ENCODE assay signal across 1 cellular context in the genomic region with DNA sequence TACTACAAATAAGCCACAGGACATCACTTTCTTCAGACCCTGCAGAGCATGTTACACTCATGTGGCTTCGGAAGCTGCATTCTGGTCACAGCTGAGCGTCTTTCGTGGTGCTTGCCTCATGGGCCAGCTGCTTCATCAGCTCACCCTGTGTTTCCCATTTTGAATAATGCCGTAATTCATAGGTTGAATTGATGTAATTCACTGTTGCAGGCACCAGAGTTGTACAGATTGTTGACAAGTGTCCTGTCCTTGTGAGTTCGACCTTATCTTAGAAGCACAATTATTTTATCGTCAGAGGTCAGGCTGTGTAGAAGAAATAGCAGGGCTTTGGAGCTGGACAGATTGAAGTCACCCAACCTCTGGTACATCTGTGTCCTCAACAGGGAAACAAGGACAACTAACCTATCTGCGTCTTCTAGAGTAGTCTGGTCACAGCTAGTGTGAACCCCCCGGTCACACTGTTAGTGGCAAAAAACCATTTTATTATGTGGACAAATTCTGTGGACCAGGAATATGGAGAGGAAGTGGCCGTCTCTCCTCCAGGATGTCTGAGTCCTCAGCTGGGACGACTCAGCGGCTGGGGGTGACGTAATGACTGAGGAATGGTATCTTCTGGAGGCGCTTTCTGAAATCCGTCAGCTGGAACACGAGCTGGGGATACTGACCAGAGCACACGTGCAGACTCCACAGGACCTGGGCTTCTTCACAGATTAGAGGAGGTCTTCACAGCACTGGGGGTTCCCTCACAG.
TF ChIP-seq lines count a peak whose summit lies in the region.

No MANE protein-coding gene starts in this region.

TF ChIP-seq in K562, 482 proteins besides CTCF, POLR2A, EP300 and RAD21 (continued from another document and continues in another):
- TF ChIP-seq, protein P1, sequence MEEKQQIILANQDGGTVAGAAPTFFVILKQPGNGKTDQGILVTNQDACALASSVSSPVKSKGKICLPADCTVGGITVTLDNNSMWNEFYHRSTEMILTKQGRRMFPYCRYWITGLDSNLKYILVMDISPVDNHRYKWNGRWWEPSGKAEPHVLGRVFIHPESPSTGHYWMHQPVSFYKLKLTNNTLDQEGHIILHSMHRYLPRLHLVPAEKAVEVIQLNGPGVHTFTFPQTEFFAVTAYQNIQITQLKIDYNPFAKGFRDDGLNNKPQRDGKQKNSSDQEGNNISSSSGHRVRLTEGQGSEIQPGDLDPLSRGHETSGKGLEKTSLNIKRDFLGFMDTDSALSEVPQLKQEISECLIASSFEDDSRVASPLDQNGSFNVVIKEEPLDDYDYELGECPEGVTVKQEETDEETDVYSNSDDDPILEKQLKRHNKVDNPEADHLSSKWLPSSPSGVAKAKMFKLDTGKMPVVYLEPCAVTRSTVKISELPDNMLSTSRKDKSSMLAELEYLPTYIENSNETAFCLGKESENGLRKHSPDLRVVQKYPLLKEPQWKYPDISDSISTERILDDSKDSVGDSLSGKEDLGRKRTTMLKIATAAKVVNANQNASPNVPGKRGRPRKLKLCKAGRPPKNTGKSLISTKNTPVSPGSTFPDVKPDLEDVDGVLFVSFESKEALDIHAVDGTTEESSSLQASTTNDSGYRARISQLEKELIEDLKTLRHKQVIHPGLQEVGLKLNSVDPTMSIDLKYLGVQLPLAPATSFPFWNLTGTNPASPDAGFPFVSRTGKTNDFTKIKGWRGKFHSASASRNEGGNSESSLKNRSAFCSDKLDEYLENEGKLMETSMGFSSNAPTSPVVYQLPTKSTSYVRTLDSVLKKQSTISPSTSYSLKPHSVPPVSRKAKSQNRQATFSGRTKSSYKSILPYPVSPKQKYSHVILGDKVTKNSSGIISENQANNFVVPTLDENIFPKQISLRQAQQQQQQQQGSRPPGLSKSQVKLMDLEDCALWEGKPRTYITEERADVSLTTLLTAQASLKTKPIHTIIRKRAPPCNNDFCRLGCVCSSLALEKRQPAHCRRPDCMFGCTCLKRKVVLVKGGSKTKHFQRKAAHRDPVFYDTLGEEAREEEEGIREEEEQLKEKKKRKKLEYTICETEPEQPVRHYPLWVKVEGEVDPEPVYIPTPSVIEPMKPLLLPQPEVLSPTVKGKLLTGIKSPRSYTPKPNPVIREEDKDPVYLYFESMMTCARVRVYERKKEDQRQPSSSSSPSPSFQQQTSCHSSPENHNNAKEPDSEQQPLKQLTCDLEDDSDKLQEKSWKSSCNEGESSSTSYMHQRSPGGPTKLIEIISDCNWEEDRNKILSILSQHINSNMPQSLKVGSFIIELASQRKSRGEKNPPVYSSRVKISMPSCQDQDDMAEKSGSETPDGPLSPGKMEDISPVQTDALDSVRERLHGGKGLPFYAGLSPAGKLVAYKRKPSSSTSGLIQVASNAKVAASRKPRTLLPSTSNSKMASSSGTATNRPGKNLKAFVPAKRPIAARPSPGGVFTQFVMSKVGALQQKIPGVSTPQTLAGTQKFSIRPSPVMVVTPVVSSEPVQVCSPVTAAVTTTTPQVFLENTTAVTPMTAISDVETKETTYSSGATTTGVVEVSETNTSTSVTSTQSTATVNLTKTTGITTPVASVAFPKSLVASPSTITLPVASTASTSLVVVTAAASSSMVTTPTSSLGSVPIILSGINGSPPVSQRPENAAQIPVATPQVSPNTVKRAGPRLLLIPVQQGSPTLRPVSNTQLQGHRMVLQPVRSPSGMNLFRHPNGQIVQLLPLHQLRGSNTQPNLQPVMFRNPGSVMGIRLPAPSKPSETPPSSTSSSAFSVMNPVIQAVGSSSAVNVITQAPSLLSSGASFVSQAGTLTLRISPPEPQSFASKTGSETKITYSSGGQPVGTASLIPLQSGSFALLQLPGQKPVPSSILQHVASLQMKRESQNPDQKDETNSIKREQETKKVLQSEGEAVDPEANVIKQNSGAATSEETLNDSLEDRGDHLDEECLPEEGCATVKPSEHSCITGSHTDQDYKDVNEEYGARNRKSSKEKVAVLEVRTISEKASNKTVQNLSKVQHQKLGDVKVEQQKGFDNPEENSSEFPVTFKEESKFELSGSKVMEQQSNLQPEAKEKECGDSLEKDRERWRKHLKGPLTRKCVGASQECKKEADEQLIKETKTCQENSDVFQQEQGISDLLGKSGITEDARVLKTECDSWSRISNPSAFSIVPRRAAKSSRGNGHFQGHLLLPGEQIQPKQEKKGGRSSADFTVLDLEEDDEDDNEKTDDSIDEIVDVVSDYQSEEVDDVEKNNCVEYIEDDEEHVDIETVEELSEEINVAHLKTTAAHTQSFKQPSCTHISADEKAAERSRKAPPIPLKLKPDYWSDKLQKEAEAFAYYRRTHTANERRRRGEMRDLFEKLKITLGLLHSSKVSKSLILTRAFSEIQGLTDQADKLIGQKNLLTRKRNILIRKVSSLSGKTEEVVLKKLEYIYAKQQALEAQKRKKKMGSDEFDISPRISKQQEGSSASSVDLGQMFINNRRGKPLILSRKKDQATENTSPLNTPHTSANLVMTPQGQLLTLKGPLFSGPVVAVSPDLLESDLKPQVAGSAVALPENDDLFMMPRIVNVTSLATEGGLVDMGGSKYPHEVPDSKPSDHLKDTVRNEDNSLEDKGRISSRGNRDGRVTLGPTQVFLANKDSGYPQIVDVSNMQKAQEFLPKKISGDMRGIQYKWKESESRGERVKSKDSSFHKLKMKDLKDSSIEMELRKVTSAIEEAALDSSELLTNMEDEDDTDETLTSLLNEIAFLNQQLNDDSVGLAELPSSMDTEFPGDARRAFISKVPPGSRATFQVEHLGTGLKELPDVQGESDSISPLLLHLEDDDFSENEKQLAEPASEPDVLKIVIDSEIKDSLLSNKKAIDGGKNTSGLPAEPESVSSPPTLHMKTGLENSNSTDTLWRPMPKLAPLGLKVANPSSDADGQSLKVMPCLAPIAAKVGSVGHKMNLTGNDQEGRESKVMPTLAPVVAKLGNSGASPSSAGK (IDR thresholded peaks at IDR 0.05), result 0 out of 2 replicates have a peak, but pooled peaks have one; percentile 19
- TF ChIP-seq JUNB (CRISPR knock-in tag; conservative IDR thresholded peaks at IDR 0.05) (peak; percentile 31; the same call in 1 of the 2 replicates), GATAD2A (IDR thresholded peaks at IDR 0.05) (0 out of 2 replicates have a peak, but pooled peaks have one; percentile 29), PHF8 (IDR thresholded peaks at IDR 0.05; ENCODE audit: borderline replicate concordance, low read length) (no peak), FOXK2 (conservative IDR thresholded peaks at IDR 0.05 in 1 of 2, IDR thresholded peaks at IDR 0.05 in 1 of 2; ENCODE audit: low read depth in 2 of 2) (0 out of 4 replicates have a peak, but pooled peaks of 1 of the 2 experiments have one; percentile 19), FOXM1 (IDR thresholded peaks at IDR 0.05; ENCODE audit: low read depth) (0 out of 2 replicates have a peak, but pooled peaks have one; percentile 15), FOXM1 (CRISPR knock-in tag; IDR thresholded peaks at IDR 0.05; ENCODE audit: low read depth) (no peak), NCOR1 (IDR thresholded peaks at IDR 0.05) (peak; percentile 38; the same call in 1 of the 2 replicates), ARID1B (IDR thresholded peaks at IDR 0.05) (peak; percentile 64; the same call in 1 of the 2 replicates), CSDE1 (IDR thresholded peaks at IDR 0.05) (no peak), TARDBP (IDR thresholded peaks at IDR 0.05) (no peak), ATF7 (IDR thresholded peaks at IDR 0.05) (peak; percentile 98), CEBPG (CRISPR knock-in tag; IDR thresholded peaks at IDR 0.05) (peak; percentile 75), CEBPG (tag; conservative IDR thresholded peaks at IDR 0.05 in 1 of 2, IDR thresholded peaks at IDR 0.05 in 1 of 2) (no peak), NR2C1 (IDR thresholded peaks at IDR 0.05) (0 out of 2 replicates have a peak, but pooled peaks have one; percentile 17), NR2C1 (tag; IDR thresholded peaks at IDR 0.05) (no peak), FOXP1 (CRISPR knock-in tag; IDR thresholded peaks at IDR 0.05) (0 out of 2 replicates have a peak, but pooled peaks have one; percentile 50), CBFA2T3 (IDR thresholded peaks at IDR 0.05) (peak; percentile 78), CBFA2T2 (conservative IDR thresholded peaks at IDR 0.05) (peak; percentile 65), NEUROD1 (IDR thresholded peaks at IDR 0.05; ENCODE audit: borderline replicate concordance, low read depth, low read length, partially characterized antibody) (peak; percentile 13), BHLHE40 (IDR thresholded peaks at IDR 0.05; ENCODE audit: low read length) (peak; percentile 86), NUFIP1 (IDR thresholded peaks at IDR 0.05; ENCODE audit: partially characterized antibody) (no peak), C11orf30 (IDR thresholded peaks at IDR 0.05; ENCODE audit: low read depth) (no peak)
- TF ChIP-seq, protein P2, sequence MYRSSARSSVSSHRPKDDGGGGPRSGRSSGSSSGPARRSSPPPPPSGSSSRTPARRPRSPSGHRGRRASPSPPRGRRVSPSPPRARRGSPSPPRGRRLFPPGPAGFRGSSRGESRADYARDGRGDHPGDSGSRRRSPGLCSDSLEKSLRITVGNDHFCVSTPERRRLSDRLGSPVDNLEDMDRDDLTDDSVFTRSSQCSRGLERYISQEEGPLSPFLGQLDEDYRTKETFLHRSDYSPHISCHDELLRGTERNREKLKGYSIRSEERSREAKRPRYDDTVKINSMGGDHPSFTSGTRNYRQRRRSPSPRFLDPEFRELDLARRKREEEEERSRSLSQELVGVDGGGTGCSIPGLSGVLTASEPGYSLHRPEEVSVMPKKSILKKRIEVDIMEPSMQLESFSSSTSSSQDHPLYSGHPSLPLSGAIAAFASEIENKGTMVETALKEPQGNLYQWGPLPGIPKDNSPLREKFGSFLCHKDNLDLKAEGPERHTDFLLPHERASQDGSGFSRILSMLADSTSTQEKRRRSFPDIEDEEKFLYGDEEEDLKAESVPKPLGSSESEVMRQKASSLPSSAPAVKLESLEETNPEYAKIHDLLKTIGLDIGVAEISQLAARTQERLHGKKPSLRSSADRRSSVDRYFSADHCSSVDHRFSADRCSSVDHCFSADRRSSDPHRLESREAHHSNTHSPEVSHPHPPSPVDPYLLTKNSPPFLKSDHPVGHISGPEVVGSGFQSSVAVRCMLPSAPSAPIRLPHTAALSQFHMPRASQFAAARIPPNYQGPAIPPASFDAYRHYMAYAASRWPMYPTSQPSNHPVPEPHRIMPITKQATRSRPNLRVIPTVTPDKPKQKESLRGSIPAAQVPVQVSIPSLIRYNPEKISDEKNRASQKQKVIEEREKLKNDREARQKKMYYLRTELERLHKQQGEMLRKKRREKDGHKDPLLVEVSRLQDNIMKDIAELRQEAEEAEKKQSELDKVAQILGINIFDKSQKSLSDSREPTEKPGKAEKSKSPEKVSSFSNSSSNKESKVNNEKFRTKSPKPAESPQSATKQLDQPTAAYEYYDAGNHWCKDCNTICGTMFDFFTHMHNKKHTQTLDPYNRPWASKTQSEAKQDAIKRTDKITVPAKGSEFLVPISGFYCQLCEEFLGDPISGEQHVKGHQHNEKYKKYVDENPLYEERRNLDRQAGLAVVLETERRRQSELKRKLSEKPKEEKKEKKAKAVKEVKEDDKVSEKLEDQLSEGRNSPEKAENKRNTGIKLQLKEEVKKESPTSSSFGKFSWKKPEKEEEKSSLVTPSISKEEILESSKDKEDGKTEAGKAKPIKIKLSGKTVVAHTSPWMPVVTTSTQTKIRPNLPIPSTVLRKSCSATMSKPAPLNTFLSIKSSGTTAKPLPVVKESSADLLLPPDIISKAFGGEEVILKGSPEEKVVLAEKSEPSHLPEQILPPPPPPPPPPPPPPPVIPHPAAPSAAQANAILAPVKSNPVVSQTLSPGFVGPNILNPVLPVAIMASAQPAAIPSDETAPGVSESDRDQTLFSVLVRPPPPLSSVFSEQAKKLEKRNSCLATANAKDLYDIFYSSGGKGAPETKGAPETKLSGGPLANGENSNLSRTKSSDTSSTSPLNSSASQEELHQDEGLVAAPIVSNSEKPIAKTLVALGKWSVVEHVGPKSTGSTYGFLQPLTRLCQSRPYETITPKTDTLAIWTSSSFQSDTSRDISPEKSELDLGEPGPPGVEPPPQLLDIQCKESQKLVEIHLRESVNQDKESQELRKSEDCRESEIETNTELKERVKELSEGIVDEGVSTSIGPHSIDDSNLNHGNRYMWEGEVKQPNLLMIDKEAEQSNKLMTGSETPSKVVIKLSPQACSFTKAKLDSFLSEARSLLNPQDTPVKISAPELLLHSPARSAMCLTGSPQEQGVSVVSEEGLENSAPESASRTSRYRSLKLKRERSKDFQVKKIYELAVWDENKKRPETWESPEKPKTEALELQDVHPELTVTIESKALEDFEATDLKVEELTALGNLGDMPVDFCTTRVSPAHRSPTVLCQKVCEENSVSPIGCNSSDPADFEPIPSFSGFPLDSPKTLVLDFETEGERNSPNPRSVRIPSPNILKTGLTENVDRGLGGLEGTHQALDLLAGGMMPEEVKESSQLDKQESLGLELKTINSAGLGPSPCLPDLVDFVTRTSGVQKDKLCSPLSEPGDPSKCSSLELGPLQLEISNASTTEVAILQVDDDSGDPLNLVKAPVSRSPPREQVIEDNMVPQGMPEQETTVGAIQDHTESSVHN (IDR thresholded peaks at IDR 0.05; ENCODE audit: borderline replicate concordance in 1 of 2, low read depth in 1 of 2), result peak in 1 of 2 experiments; percentile 90; a peak in 2 of 4 replicates
- TF ChIP-seq, protein P3, sequence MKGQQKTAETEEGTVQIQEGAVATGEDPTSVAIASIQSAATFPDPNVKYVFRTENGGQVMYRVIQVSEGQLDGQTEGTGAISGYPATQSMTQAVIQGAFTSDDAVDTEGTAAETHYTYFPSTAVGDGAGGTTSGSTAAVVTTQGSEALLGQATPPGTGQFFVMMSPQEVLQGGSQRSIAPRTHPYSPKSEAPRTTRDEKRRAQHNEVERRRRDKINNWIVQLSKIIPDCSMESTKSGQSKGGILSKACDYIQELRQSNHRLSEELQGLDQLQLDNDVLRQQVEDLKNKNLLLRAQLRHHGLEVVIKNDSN (CRISPR knock-in tag; IDR thresholded peaks at IDR 0.05), result 0 out of 2 replicates have a peak, but pooled peaks have one; percentile 6
- TF ChIP-seq, protein P4, sequence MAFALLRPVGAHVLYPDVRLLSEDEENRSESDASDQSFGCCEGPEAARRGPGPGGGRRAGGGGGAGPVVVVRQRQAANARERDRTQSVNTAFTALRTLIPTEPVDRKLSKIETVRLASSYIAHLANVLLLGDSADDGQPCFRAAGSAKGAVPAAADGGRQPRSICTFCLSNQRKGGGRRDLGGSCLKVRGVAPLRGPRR (CRISPR knock-in tag; IDR thresholded peaks at IDR 0.05), result no peak
- TF ChIP-seq, protein P5, sequence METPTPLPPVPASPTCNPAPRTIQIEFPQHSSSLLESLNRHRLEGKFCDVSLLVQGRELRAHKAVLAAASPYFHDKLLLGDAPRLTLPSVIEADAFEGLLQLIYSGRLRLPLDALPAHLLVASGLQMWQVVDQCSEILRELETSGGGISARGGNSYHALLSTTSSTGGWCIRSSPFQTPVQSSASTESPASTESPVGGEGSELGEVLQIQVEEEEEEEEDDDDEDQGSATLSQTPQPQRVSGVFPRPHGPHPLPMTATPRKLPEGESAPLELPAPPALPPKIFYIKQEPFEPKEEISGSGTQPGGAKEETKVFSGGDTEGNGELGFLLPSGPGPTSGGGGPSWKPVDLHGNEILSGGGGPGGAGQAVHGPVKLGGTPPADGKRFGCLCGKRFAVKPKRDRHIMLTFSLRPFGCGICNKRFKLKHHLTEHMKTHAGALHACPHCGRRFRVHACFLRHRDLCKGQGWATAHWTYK (CRISPR knock-in tag; IDR thresholded peaks at IDR 0.05), result 0 out of 2 replicates have a peak, but pooled peaks have one; percentile 57
- TF ChIP-seq, protein P6, sequence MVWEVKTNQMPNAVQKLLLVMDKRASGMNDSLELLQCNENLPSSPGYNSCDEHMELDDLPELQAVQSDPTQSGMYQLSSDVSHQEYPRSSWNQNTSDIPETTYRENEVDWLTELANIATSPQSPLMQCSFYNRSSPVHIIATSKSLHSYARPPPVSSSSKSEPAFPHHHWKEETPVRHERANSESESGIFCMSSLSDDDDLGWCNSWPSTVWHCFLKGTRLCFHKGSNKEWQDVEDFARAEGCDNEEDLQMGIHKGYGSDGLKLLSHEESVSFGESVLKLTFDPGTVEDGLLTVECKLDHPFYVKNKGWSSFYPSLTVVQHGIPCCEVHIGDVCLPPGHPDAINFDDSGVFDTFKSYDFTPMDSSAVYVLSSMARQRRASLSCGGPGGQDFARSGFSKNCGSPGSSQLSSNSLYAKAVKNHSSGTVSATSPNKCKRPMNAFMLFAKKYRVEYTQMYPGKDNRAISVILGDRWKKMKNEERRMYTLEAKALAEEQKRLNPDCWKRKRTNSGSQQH (CRISPR knock-in tag; IDR thresholded peaks at IDR 0.05), result no peak
